In the genomic region with DNA sequence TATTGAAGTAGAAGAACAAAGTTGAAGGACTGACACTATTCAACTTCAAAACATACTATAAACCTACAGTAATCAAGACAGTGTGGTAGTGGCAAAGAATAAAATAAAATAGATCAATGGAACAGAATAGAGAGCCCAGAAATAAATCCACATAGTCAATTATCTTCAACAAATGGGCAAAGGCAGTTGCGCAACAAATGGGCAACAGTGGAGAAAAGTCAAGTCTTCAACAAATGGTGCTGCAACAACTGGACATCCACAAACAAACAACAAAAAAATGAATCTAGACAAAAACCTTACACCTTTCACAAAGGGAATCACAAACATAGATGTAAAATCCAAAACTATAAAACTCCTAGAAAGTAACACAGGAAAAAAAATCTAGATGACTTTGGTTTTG, we compare ENCODE assay signal across 19 cellular contexts. TPM values are rescaled to one million over a fixed set of nuclear protein-coding genes. Genes with fewer than 3 reads are reported as not detected.
DNase-seq lines count a peak whose midpoint lies in the region; ATAC-seq, FAIRE-seq and TF ChIP-seq lines count a peak whose summit lies in the region.
"Had no signal": no experiment of that assay in that cellular context is flagged by ENCODE, and none has a peak within 500 bp of the region (broad histone marks: within the 10 kb centered on the region; RNA-seq: fewer than 3 reads in every experiment).

No MANE protein-coding gene starts in this region.

- H4K20me1 ChIP-seq in HepG2 (ENCODE audit: insufficient read depth, low read length) (no peaks in the 10 kb centered on the region), K562 (replicated peaks; ENCODE audit: control insufficient read depth, insufficient read depth, low read length) (no peaks in the 10 kb centered on the region)

- POLR2A ChIA-PET in HepG2 (lab: Yijun Ruan, JAX), result no interaction called here
- POLR2A ChIA-PET in HEK293T (lab: Yijun Ruan, JAX), result no interaction called here
- POLR2A ChIA-PET in K562 (lab: Yijun Ruan, JAX), result no interaction called here

- H3K36me3 ChIP-seq in HepG2 (replicated peaks in 1 of 2; ENCODE audit: control insufficient read depth in 1 of 2, insufficient read depth in 2 of 2, low read length in 2 of 2) (peaks cover 0 to 12% of the 10 kb centered on the region in 2 experiments; a peak in 1 of 5 replicates), right lobe of liver (no peaks in the 10 kb centered on the region), K562 (ENCODE audit: control insufficient read depth, insufficient read depth, low read length) (peaks cover 60% of the 10 kb centered on the region; the same call in 2 of the 3 replicates)

- TF ChIP-seq CTCF in HepG2 (CRISPR knock-in tag; IDR thresholded peaks at IDR 0.05), result no peak
- TF ChIP-seq CTCF in right lobe of liver (IDR thresholded peaks at IDR 0.05), result no peak
- no peak for TF ChIP-seq CTCF in K562 (IDR thresholded peaks at IDR 0.05 in 2 of 3, conservative IDR thresholded peaks at IDR 0.05 in 1 of 3; ENCODE audit: insufficient read depth in 2 of 3, low read depth in 1 of 3, low read length in 3 of 3)

- CTCF ChIA-PET in HepG2 (lab: Yijun Ruan, JAX; ENCODE audit: low intra/inter-chr PET ratio, low total read pairs), result no interaction called here
- CTCF ChIA-PET in HEK293T (lab: Yijun Ruan, JAX), result no interaction called here
- CTCF ChIA-PET in K562 (lab: Yijun Ruan, JAX; ENCODE audit: low intra/inter-chr PET ratio), result no interaction called here

- WGBS in HepG2 (ENCODE audit: low lambda C conversion rate), result 100% methylated on average over 1 of the region's 1 CpG
- WGBS in right lobe of liver (ENCODE audit: insufficient coverage, low coverage, low lambda C conversion rate, missing lambda C conversion rate), result 100% methylated on average over 1 of the region's 1 CpG
- WGBS in K562 (ENCODE audit: insufficient coverage, low coverage, missing lambda C conversion rate), result 100% methylated on average over 1 of the region's 1 CpG

- TF ChIP-seq RAD21 in HepG2 (CRISPR knock-in tag; IDR thresholded peaks at IDR 0.05), result no peak
- no peak for TF ChIP-seq RAD21 in K562 (CRISPR knock-in tag; conservative IDR thresholded peaks at IDR 0.05 in 1 of 2, IDR thresholded peaks at IDR 0.05 in 1 of 2)

- no peaks in the 10 kb centered on the region for H3K9me1 ChIP-seq in K562 (ENCODE audit: control insufficient read depth, insufficient read depth, low read length)

- H3K4me1 ChIP-seq in HepG2 (ENCODE audit: insufficient read depth, low read length) (no peaks in the 10 kb centered on the region), right lobe of liver (no peaks in the 10 kb centered on the region), K562 (replicated peaks in 1 of 2; ENCODE audit: control insufficient read depth in 2 of 2, insufficient read depth in 2 of 2, low read length in 2 of 2) (no peaks in the 10 kb centered on the region)
- H3K4me1 ChIP-seq: BE2C had no signal

- no peak overlapping the region for H3K27ac ChIP-seq in HepG2 (ENCODE audit: extremely low read length, insufficient read depth, low read length)
- H3K27ac ChIP-seq in right lobe of liver, result no peak overlapping the region
- no peak overlapping the region for H3K27ac ChIP-seq in K562 (ENCODE audit: extremely low read depth, low read depth, low read length)
- H3K27ac ChIP-seq: GM23248 had no signal

- H3K4me2 ChIP-seq in HepG2 (ENCODE audit: low read depth, low read length) (no peak overlapping the region), K562 (ENCODE audit: insufficient read depth, low read length) (no peak overlapping the region)

- H3K79me2 ChIP-seq in HepG2 (ENCODE audit: insufficient read depth, low read length) (no peaks in the 10 kb centered on the region), K562 (ENCODE audit: control insufficient read depth, insufficient read depth, low read length) (no peaks in the 10 kb centered on the region; the same call in 2 of the 3 replicates)

- BruUV-seq in HepG2 (replicated peaks; lab: Mats Ljungman, UMichigan), result no TSS peak
- TSS peak; percentile 13 for BruUV-seq in K562 (replicated peaks; lab: Mats Ljungman, UMichigan)

- TF ChIP-seq EP300 in HepG2 (IDR thresholded peaks at IDR 0.05; ENCODE audit: low read depth in 2 of 2, low read length in 2 of 2) (no peak), HepG2 (CRISPR knock-in tag; IDR thresholded peaks at IDR 0.05; ENCODE audit: borderline replicate concordance) (no peak), K562 (IDR thresholded peaks at IDR 0.05; ENCODE audit: low read length) (no peak)

- H3K27me3 ChIP-seq in HepG2 (ENCODE audit: control insufficient read depth in 1 of 2, insufficient read depth in 2 of 2, low read length in 2 of 2) (no peaks in the 10 kb centered on the region), right lobe of liver (no peaks in the 10 kb centered on the region), K562 (ENCODE audit: control insufficient read depth in 2 of 2, insufficient read depth in 2 of 2, low read length in 2 of 2) (no peaks in the 10 kb centered on the region)
- H3K27me3 ChIP-seq: BE2C had no signal

- TF ChIP-seq POLR2A in HepG2 (IDR thresholded peaks at IDR 0.05; ENCODE audit: insufficient read depth in 1 of 2, low read depth in 2 of 2, low read length in 2 of 2) (no peak), right lobe of liver (IDR thresholded peaks at IDR 0.05) (no peak), K562 (conservative IDR thresholded peaks at IDR 0.05) (no peak)

- H3K9me3 ChIP-seq in HepG2 (ENCODE audit: low read length) (peaks cover 17% of the 10 kb centered on the region), right lobe of liver (peaks cover 0 to 4% (median 0%) of the 10 kb centered on the region in 4 donors), K562 (replicated peaks; ENCODE audit: control insufficient read depth, insufficient read depth, low read depth, low read length) (no peaks in the 10 kb centered on the region)
- H3K9me3 ChIP-seq: BE2C had no signal

- H2AFZ ChIP-seq in HepG2 (ENCODE audit: low read length) (no peak overlapping the region), K562 (ENCODE audit: low read depth, low read length) (no peak overlapping the region)
- H2AFZ ChIP-seq: GM23248 had no signal

- DNase-seq in HepG2 (ENCODE audit: low spot score), result no peak
- no peak for DNase-seq in right lobe of liver
- DNase-seq in HEK293T (ENCODE audit: extremely low spot score), result no peak
- DNase-seq in K562 (ENCODE audit: extremely low read depth in 1 of 4, low spot score in 3 of 4), result no peak
- no peak for DNase-seq in HuH-7.5 (ENCODE audit: low spot score)
- DNase-seq in T-helper 2 cell, result no peak
- DNase-seq: ACHN; BE2C; C1 segment of cervical spinal cord; CD4-positive, CD25-positive, alpha-beta regulatory T cell; CD8-positive, alpha-beta memory T cell; COR-L47; GM23248; HCEC 1CT; KBM-7 had no signal

- H3K4me3 ChIP-seq in HepG2 (replicated peaks in 1 of 3; ENCODE audit: insufficient read depth in 1 of 3, low read depth in 2 of 3, low read length in 3 of 3) (no peak overlapping the region), right lobe of liver (no peak overlapping the region), K562 (no peak overlapping the region)
- H3K4me3 ChIP-seq: GM23248 had no signal

- no peak overlapping the region for H3K9ac ChIP-seq in HepG2 (ENCODE audit: insufficient read depth, low read depth, low read length)
- no peak overlapping the region for H3K9ac ChIP-seq in K562 (ENCODE audit: insufficient read depth in 1 of 2, low read depth in 2 of 2, low read length in 2 of 2)
- H3K9ac ChIP-seq: GM23248 had no signal

- intact Hi-C loops in HepG2 (cut with micrococcal nuclease; ENCODE audit: unreplicated experiment) (no loop called here), right lobe of liver (cut with DNase I) (no loop called here), K562 (cut with micrococcal nuclease) (no loop called here)

- in situ Hi-C loops in HepG2 (cut with HindIII; ENCODE audit: extremely low pct_ligation_motif_present, low pct_unique_long_range_greater_than_20kb) (no loop called here), K562 (cut with MboI) (no loop called here)

- FAIRE-seq in HepG2 (lab: Jason Lieb, UNC) (no peak), K562 (lab: Jason Lieb, UNC) (no peak)
- FAIRE-seq: G401.6, GM12891, HTR-8/SVneo had no signal

- no peak for ATAC-seq in HepG2
- ATAC-seq in right lobe of liver, result no peak
- ATAC-seq in K562, result no peak

RNA-seq across cellular contexts. Expression of gene MIXL1, which starts 38.4 kb away (rescaled TPM):
- total RNA-seq in HepG2 (2016; rRNA removed; fragmentation: Illumina TruSeq; extraction: Trizol), result 7.6 and 8.6 TPM in 2 replicates
- 2.6 and 2.8 TPM in 2 replicates for total RNA-seq in HepG2 (2016; cell fraction: cytosol; rRNA removed; fragmentation: Illumina TruSeq; extraction: Trizol; ENCODE audit: low read depth)
- 8.2 and 9.4 TPM in 2 replicates for total RNA-seq in HepG2 (2016; cell fraction: insoluble cytoplasmic fraction; rRNA removed; fragmentation: Illumina TruSeq; extraction: Trizol)
- total RNA-seq in HepG2 (2016; cell fraction: membrane; rRNA removed; fragmentation: Illumina TruSeq; extraction: Trizol), result 9.0 and 9.1 TPM in 2 replicates
- 3.9 and 5.5 TPM in 2 replicates for total RNA-seq in HepG2 (2016; cell fraction: nucleus; rRNA removed; fragmentation: Illumina TruSeq; extraction: Trizol)
- 12.5 and 18.5 TPM in 2 replicates for polyA plus RNA-seq in HepG2 (2011; rRNA removed)
- polyA plus RNA-seq in HepG2 (2011; cell fraction: cytosol; rRNA removed), result 13.8 and 17.1 TPM in 2 replicates
- 2.2 and 4.1 TPM in 2 replicates for polyA plus RNA-seq in HepG2 (2011; cell fraction: nucleus; rRNA removed)
- 5.2 and 28.7 TPM in 2 replicates for polyA plus RNA-seq in HepG2 (2012)
- polyA plus RNA-seq in HepG2 (2016; cell fraction: cytosol; fragmentation: Illumina TruSeq; extraction: Trizol; ENCODE audit: low read depth), result 8.5 and 8.8 TPM in 2 replicates
- polyA plus RNA-seq in HepG2 (2016; cell fraction: insoluble cytoplasmic fraction; fragmentation: Illumina TruSeq; extraction: Trizol; ENCODE audit: low read depth), result 33.2 and 42.8 TPM in 2 replicates
- polyA plus RNA-seq in HepG2 (2016; cell fraction: membrane; fragmentation: Illumina TruSeq; extraction: Trizol; ENCODE audit: low read depth), result 21.0 and 21.4 TPM in 2 replicates
- polyA plus RNA-seq in HepG2 (2016; cell fraction: nucleus; fragmentation: Illumina TruSeq; extraction: Trizol; ENCODE audit: insufficient read depth, low read depth), result 17.4 and 21.8 TPM in 2 replicates
- 29.1 TPM in 1 of 2 replicates, not detected in the other for polyA minus RNA-seq in HepG2 (2011; rRNA and poly(A)+ RNA removed; ENCODE audit: low replicate concordance)
- polyA minus RNA-seq in HepG2 (2011; cell fraction: cytosol; rRNA and poly(A)+ RNA removed), result 8.1 and 8.9 TPM in 2 replicates
- polyA minus RNA-seq in HepG2 (2011; cell fraction: nucleus; rRNA and poly(A)+ RNA removed), result 4.1 and 5.3 TPM in 2 replicates
- total RNA-seq in right lobe of liver, result under 1 TPM in 1 of 6 experiments, not detected in 5; 0.29 TPM
- total RNA-seq in K562 (2011; cell fraction: chromatin; rRNA removed; ENCODE audit: low replicate concordance), result 0.14 TPM in 1 of 2 replicates, not detected in the other
- total RNA-seq in K562 (2011; cell fraction: nucleolus; rRNA removed), result not detected in 2 replicates
- total RNA-seq in K562 (2011; cell fraction: nucleoplasm; rRNA removed), result not detected in 2 replicates
- not detected in 2 replicates for total RNA-seq in K562 (2014; rRNA removed)
- total RNA-seq in K562 (2014; rRNA removed; fragmentation: Illumina TruSeq; extraction: Trizol), result not detected in 2 replicates
- not detected in 2 replicates for total RNA-seq in K562 (2015; rRNA removed; fragmentation: Illumina TruSeq; extraction: Trizol)
- not detected in 2 replicates for total RNA-seq in K562 (2021)
- not detected in 2 replicates for polyA plus RNA-seq in K562 (2011; rRNA removed)
- not detected in 2 replicates for polyA plus RNA-seq in K562 (2011; cell fraction: cytosol; rRNA removed)
- polyA plus RNA-seq in K562 (2011; cell fraction: nucleus; rRNA removed), result not detected in 2 replicates
- 0.06 TPM in 1 of 2 replicates, not detected in the other for polyA plus RNA-seq in K562 (2012)
- polyA plus RNA-seq in K562 (2014; fragmentation: Illumina TruSeq; extraction: Trizol), result not detected in 2 replicates
- not detected for polyA plus RNA-seq in K562 (2014; fragmentation: Nextera tagmentation; extraction: Ambion mirVana)
- not detected in 2 replicates for polyA plus RNA-seq in K562 (2014; rRNA removed)
- polyA minus RNA-seq in K562 (2011; rRNA and poly(A)+ RNA removed), result not detected in 2 replicates
- not detected in 2 replicates for polyA minus RNA-seq in K562 (2011; cell fraction: cytosol; rRNA and poly(A)+ RNA removed)
- polyA minus RNA-seq in K562 (2011; cell fraction: nucleus; rRNA and poly(A)+ RNA removed), result not detected in 2 replicates
- total RNA-seq: A172; CD4-positive, CD25-positive, alpha-beta regulatory T cell; CD8-positive, alpha-beta memory T cell; GM23248 had no signal
- polyA plus RNA-seq: CD4-positive, CD25-positive, alpha-beta regulatory T cell; CD8-positive, alpha-beta memory T cell; GM23248 had no signal

RNA-seq across cellular contexts. Expression of gene LIN9, which starts 47.1 kb away (rescaled TPM):
- total RNA-seq in HepG2 (2016; rRNA removed; fragmentation: Illumina TruSeq; extraction: Trizol), result 10.0 and 15.8 TPM in 2 replicates
- 4.3 and 5.1 TPM in 2 replicates for total RNA-seq in HepG2 (2016; cell fraction: cytosol; rRNA removed; fragmentation: Illumina TruSeq; extraction: Trizol; ENCODE audit: low read depth)
- total RNA-seq in HepG2 (2016; cell fraction: insoluble cytoplasmic fraction; rRNA removed; fragmentation: Illumina TruSeq; extraction: Trizol), result 9.7 and 14.6 TPM in 2 replicates
- total RNA-seq in HepG2 (2016; cell fraction: membrane; rRNA removed; fragmentation: Illumina TruSeq; extraction: Trizol), result 4.7 and 5.9 TPM in 2 replicates
- 8.9 and 10.4 TPM in 2 replicates for total RNA-seq in HepG2 (2016; cell fraction: nucleus; rRNA removed; fragmentation: Illumina TruSeq; extraction: Trizol)
- polyA plus RNA-seq in HepG2 (2011; rRNA removed), result 1.7 and 3.0 TPM in 2 replicates
- polyA plus RNA-seq in HepG2 (2011; cell fraction: cytosol; rRNA removed), result 1.2 and 1.3 TPM in 2 replicates
- 1.2 and 1.3 TPM in 2 replicates for polyA plus RNA-seq in HepG2 (2011; cell fraction: nucleus; rRNA removed)
- 1.7 and 2.8 TPM in 2 replicates for polyA plus RNA-seq in HepG2 (2012)
- 0.54 and 0.72 TPM in 2 replicates for polyA plus RNA-seq in HepG2 (2016; cell fraction: cytosol; fragmentation: Illumina TruSeq; extraction: Trizol; ENCODE audit: low read depth)
- polyA plus RNA-seq in HepG2 (2016; cell fraction: insoluble cytoplasmic fraction; fragmentation: Illumina TruSeq; extraction: Trizol; ENCODE audit: low read depth), result 10.2 and 11.3 TPM in 2 replicates
- 1.6 and 1.8 TPM in 2 replicates for polyA plus RNA-seq in HepG2 (2016; cell fraction: membrane; fragmentation: Illumina TruSeq; extraction: Trizol; ENCODE audit: low read depth)
- 9.5 and 10.3 TPM in 2 replicates for polyA plus RNA-seq in HepG2 (2016; cell fraction: nucleus; fragmentation: Illumina TruSeq; extraction: Trizol; ENCODE audit: insufficient read depth, low read depth)
- polyA minus RNA-seq in HepG2 (2011; rRNA and poly(A)+ RNA removed; ENCODE audit: low replicate concordance), result 1.2 and 4.5 TPM in 2 replicates
- polyA minus RNA-seq in HepG2 (2011; cell fraction: cytosol; rRNA and poly(A)+ RNA removed), result 2.0 and 2.1 TPM in 2 replicates
- polyA minus RNA-seq in HepG2 (2011; cell fraction: nucleus; rRNA and poly(A)+ RNA removed), result 5.2 and 7.6 TPM in 2 replicates
- 1 to 10 TPM in 2 of 6 experiments, under 1 TPM in 4; 0.46 to 1.5 (median 0.91) TPM for total RNA-seq in right lobe of liver
- 14.8 and 38.6 TPM in 2 replicates for total RNA-seq in K562 (2011; cell fraction: chromatin; rRNA removed; ENCODE audit: low replicate concordance)
- total RNA-seq in K562 (2011; cell fraction: nucleolus; rRNA removed), result 8.2 and 11.1 TPM in 2 replicates
- total RNA-seq in K562 (2011; cell fraction: nucleoplasm; rRNA removed), result 15.6 and 18.7 TPM in 2 replicates
- total RNA-seq in K562 (2014; rRNA removed), result 15.8 and 18.8 TPM in 2 replicates
- total RNA-seq in K562 (2014; rRNA removed; fragmentation: Illumina TruSeq; extraction: Trizol), result 31.4 and 37.5 TPM in 2 replicates
- total RNA-seq in K562 (2015; rRNA removed; fragmentation: Illumina TruSeq; extraction: Trizol), result 29.3 and 30.6 TPM in 2 replicates
- total RNA-seq in K562 (2021), result 18.9 and 19.4 TPM in 2 replicates
- 22.9 and 33.0 TPM in 2 replicates for polyA plus RNA-seq in K562 (2011; rRNA removed)
- 7.5 and 14.3 TPM in 2 replicates for polyA plus RNA-seq in K562 (2011; cell fraction: cytosol; rRNA removed)
- polyA plus RNA-seq in K562 (2011; cell fraction: nucleus; rRNA removed), result 15.2 and 19.7 TPM in 2 replicates
- polyA plus RNA-seq in K562 (2012), result 11.8 and 14.2 TPM in 2 replicates
- polyA plus RNA-seq in K562 (2014; fragmentation: Illumina TruSeq; extraction: Trizol), result 21.6 and 25.3 TPM in 2 replicates
- 10 to 100 TPM; 19.4 to 26.8 TPM for polyA plus RNA-seq in K562 (2014; fragmentation: Nextera tagmentation; extraction: Ambion mirVana)
- polyA plus RNA-seq in K562 (2014; rRNA removed), result 19.6 and 25.5 TPM in 2 replicates
- 23.7 and 24.4 TPM in 2 replicates for polyA minus RNA-seq in K562 (2011; rRNA and poly(A)+ RNA removed)
- polyA minus RNA-seq in K562 (2011; cell fraction: cytosol; rRNA and poly(A)+ RNA removed), result 6.8 and 10.7 TPM in 2 replicates
- polyA minus RNA-seq in K562 (2011; cell fraction: nucleus; rRNA and poly(A)+ RNA removed), result 10.4 and 18.0 TPM in 2 replicates

Comparison
In these comparisons a context has a peak if more than half of its experiments do, and no peak if none do; other contexts are left out.
1. Of the 241 proteins assayed by ChIP-seq in both HepG2 and K562: peak only in HepG2: none; only in K562: IRF9; in both: CEBPB and CEBPG; in neither: 238.